ENCODE assay signal across 1 cellular context in the genomic region with DNA sequence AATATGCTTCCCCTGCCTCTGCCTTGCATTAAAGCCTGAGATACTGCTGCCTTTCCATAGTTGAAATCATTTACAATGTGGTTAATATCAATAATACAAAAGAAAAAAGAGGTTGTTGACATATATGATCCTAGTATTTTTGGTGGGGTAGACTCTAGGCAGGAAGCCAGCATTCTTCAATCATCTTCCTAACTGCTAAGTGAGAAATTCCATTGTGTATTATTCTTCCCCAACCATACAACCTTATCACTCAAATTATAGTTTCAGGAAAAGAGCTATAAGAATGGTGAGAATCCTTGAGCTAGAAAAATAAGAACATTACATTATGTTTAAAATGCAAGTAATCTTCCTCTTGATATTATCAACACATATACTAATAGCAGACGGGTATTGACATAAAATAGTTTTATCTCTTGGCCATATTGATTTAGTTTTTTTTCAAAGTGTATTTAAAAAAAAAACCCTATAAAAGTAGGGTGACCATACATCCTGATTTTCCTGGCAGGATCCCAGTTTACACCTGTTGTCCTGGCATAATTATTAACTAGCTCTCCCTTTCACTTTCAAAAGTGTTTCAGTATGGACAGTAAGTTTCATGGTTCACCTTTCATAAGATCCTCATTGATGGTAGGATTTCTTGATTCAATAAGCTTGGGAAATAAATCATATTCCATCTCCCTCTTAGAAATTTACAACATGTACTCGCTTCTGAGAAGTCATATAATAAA.
TF ChIP-seq lines count a peak whose summit lies in the region.

No MANE protein-coding gene starts in this region.

TF ChIP-seq in HepG2, 621 proteins besides CTCF, POLR2A, EP300 and RAD21:
- TF ChIP-seq CREM (IDR thresholded peaks at IDR 0.05) (no peak), CREM (CRISPR knock-in tag; IDR thresholded peaks at IDR 0.05) (no peak)
- TF ChIP-seq, protein P1, sequence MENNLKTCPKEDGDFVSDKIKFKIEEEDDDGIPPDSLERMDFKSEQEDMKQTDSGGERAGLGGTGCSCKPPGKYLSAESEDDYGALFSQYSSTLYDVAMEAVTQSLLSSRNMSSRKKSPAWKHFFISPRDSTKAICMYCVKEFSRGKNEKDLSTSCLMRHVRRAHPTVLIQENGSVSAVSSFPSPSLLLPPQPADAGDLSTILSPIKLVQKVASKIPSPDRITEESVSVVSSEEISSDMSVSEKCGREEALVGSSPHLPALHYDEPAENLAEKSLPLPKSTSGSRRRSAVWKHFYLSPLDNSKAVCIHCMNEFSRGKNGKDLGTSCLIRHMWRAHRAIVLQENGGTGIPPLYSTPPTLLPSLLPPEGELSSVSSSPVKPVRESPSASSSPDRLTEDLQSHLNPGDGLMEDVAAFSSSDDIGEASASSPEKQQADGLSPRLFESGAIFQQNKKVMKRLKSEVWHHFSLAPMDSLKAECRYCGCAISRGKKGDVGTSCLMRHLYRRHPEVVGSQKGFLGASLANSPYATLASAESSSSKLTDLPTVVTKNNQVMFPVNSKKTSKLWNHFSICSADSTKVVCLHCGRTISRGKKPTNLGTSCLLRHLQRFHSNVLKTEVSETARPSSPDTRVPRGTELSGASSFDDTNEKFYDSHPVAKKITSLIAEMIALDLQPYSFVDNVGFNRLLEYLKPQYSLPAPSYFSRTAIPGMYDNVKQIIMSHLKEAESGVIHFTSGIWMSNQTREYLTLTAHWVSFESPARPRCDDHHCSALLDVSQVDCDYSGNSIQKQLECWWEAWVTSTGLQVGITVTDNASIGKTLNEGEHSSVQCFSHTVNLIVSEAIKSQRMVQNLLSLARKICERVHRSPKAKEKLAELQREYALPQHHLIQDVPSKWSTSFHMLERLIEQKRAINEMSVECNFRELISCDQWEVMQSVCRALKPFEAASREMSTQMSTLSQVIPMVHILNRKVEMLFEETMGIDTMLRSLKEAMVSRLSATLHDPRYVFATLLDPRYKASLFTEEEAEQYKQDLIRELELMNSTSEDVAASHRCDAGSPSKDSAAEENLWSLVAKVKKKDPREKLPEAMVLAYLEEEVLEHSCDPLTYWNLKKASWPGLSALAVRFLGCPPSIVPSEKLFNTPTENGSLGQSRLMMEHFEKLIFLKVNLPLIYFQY (CRISPR knock-in tag; IDR thresholded peaks at IDR 0.05; ENCODE audit: borderline replicate concordance): no peak
TF ChIP-seq in HepG2: peak in this region for 0.
